In the genomic region with DNA sequence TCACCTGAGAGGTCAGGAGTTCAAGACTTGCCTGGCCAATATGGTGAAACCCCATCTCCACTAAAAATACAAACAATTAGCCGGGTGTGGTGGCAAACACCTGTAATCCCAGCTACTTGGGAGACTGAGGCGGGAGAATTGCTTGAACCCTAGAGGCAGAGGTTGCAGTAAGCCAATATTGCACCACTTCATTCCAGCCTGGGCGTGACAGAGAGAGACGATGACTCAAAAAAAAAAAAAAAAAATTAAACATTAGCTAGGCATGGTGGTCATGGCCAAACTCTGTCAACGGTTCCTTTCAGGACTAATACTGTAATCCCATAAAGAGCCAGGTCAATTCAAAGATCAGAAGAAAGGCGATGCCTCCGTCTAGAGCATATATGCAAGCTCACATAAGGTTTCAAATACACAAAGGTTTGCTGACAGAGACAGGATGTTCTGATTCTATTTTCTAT, we compare ENCODE assay signal across 15 cellular contexts. TPM values are rescaled to one million over a fixed set of nuclear protein-coding genes. Genes with fewer than 3 reads are reported as not detected.
DNase-seq lines count a peak whose midpoint lies in the region; ATAC-seq and TF ChIP-seq lines count a peak whose summit lies in the region.
"Had no signal": no experiment of that assay in that cellular context is flagged by ENCODE, and none has a peak within 500 bp of the region (broad histone marks: within the 10 kb centered on the region; RNA-seq: fewer than 3 reads in every experiment).

No MANE protein-coding gene starts in this region.

- H3K4me3 ChIP-seq in CD8-positive, alpha-beta T cell (ENCODE audit: low read depth, low read length) = no peak overlapping the region
- H3K4me3 ChIP-seq in naive thymus-derived CD4-positive, alpha-beta T cell (ENCODE audit: low read length) = no peak overlapping the region

- CTCF ChIA-PET in CD8-positive, alpha-beta T cell (lab: Charles Lee) = interaction anchor here (1.0 to 2.2 kb wide), 11 partner anchors 9 to 224 kb away, joined by 3 to 11 read pairs (median 4); no protein-coding TSS in a partner anchor
- CTCF ChIA-PET in naive thymus-derived CD4-positive, alpha-beta T cell (lab: Charles Lee) = interaction anchor here (0.6 to 2.6 kb wide), 11 partner anchors 26 to 117 kb away, joined by 3 to 11 read pairs (median 3); no protein-coding TSS in a partner anchor

- H3K9me3 ChIP-seq in CD8-positive, alpha-beta T cell (ENCODE audit: low read length) = no peaks in the 10 kb centered on the region
- H3K9me3 ChIP-seq in naive thymus-derived CD4-positive, alpha-beta T cell (ENCODE audit: control insufficient read depth in 2 of 3, low read length in 3 of 3) = no peaks in the 10 kb centered on the region

- H3K9me3 Mint-ChIP-seq in CD8-positive, alpha-beta T cell = peaks cover 1% of the 10 kb centered on the region
- no peaks in the 10 kb centered on the region for H3K9me3 Mint-ChIP-seq in activated naive CD8-positive, alpha-beta T cell treated with anti-CD3 and anti-CD28 coated beads, Interleukin-2, amount 50 U/mL, for 24 hours
- H3K9me3 Mint-ChIP-seq in naive thymus-derived CD4-positive, alpha-beta T cell = peaks cover 0 to 3% (median 0%) of the 10 kb centered on the region in 11 donors

- H3K27ac Mint-ChIP-seq in CD8-positive, alpha-beta T cell = peak overlapping the region; percentile 85
- H3K27ac Mint-ChIP-seq in activated naive CD8-positive, alpha-beta T cell treated with anti-CD3 and anti-CD28 coated beads, Interleukin-2, amount 50 U/mL, for 24 hours = no peak overlapping the region
- H3K27ac Mint-ChIP-seq in naive thymus-derived CD4-positive, alpha-beta T cell = peak overlapping the region; percentile 65 to 88 (median 82)

- no peaks in the 10 kb centered on the region for H3K36me3 ChIP-seq in CD8-positive, alpha-beta T cell (ENCODE audit: insufficient read depth, low read length)
- no peaks in the 10 kb centered on the region for H3K36me3 ChIP-seq in naive thymus-derived CD4-positive, alpha-beta T cell (ENCODE audit: control insufficient read depth in 2 of 3, insufficient read depth in 3 of 3, low read length in 3 of 3)
- H3K36me3 ChIP-seq: BE2C had no signal

- peak overlapping the region; percentile 79 for H3K4me3 Mint-ChIP-seq in CD8-positive, alpha-beta T cell
- peak overlapping the region; percentile 43 for H3K4me3 Mint-ChIP-seq in activated naive CD8-positive, alpha-beta T cell treated with anti-CD3 and anti-CD28 coated beads, Interleukin-2, amount 50 U/mL, for 24 hours
- H3K4me3 Mint-ChIP-seq in naive thymus-derived CD4-positive, alpha-beta T cell = peak overlapping the region; percentile 84 to 96 (median 88)

- H3K27me3 ChIP-seq in CD8-positive, alpha-beta T cell (ENCODE audit: insufficient read depth, low read length) = no peaks in the 10 kb centered on the region
- no peaks in the 10 kb centered on the region for H3K27me3 ChIP-seq in naive thymus-derived CD4-positive, alpha-beta T cell (ENCODE audit: control insufficient read depth in 2 of 2, insufficient read depth in 2 of 2, low read length in 2 of 2)

- no peak for TF ChIP-seq CTCF in CD8-positive, alpha-beta T cell (IDR thresholded peaks at IDR 0.05)

- H3K4me1 ChIP-seq in CD8-positive, alpha-beta T cell (ENCODE audit: insufficient read depth, low read length) = peaks cover 25% of the 10 kb centered on the region
- H3K4me1 ChIP-seq in naive thymus-derived CD4-positive, alpha-beta T cell (ENCODE audit: control insufficient read depth in 2 of 2, insufficient read depth in 2 of 2, low read length in 2 of 2) = peaks cover 12 to 22% of the 10 kb centered on the region in 2 donors

- H3K27ac ChIP-seq in CD8-positive, alpha-beta T cell (ENCODE audit: low read depth, low read length) = no peak overlapping the region
- peak overlapping the region; percentile 15 for H3K27ac ChIP-seq in naive thymus-derived CD4-positive, alpha-beta T cell (ENCODE audit: low read depth, low read length)

- no peaks in the 10 kb centered on the region for H3K27me3 Mint-ChIP-seq in CD8-positive, alpha-beta T cell (ENCODE audit: low read depth)
- no peaks in the 10 kb centered on the region for H3K27me3 Mint-ChIP-seq in activated naive CD8-positive, alpha-beta T cell treated with anti-CD3 and anti-CD28 coated beads, Interleukin-2, amount 50 U/mL, for 24 hours
- H3K27me3 Mint-ChIP-seq in naive thymus-derived CD4-positive, alpha-beta T cell = peaks cover 0 to 4% (median 0%) of the 10 kb centered on the region in 5 donors

- peaks cover 49% of the 10 kb centered on the region for H3K4me1 Mint-ChIP-seq in CD8-positive, alpha-beta T cell (ENCODE audit: low read depth)
- H3K4me1 Mint-ChIP-seq in activated naive CD8-positive, alpha-beta T cell treated with anti-CD3 and anti-CD28 coated beads, Interleukin-2, amount 50 U/mL, for 24 hours = peaks cover 59% of the 10 kb centered on the region
- peaks cover 26 to 71% (median 66%) of the 10 kb centered on the region in 7 donors for H3K4me1 Mint-ChIP-seq in naive thymus-derived CD4-positive, alpha-beta T cell

- DNase-seq in CD8-positive, alpha-beta T cell = peak in 1 of 7 experiments; percentile 27
- peak; percentile 40 for DNase-seq in HCEC 1CT
- no peak for DNase-seq in activated naive CD8-positive, alpha-beta T cell treated with anti-CD3 and anti-CD28 coated beads, Interleukin-2, amount 50 U/mL, for 24 hours
- peak in 1 of 9 donors; percentile 17 for DNase-seq in naive thymus-derived CD4-positive, alpha-beta T cell
- no peak for DNase-seq in stimulated activated CD4-positive, alpha-beta T cell treated with anti-CD3 and anti-CD28 coated beads, Interleukin-12 subunit alpha, Interleukin-12 subunit beta, amount 100 ng/mL, for 4 hours
- no peak for DNase-seq in cerebellar cortex (ENCODE audit: low spot score)
- DNase-seq: BE2C, H7, kidney glomerular epithelial cell, NCI-H2029 treated with DMSO at 0.1 percent for 48 hours, NCI-H748 treated with DMSO at 0.1 percent for 48 hours, Right ventricle myocardium superior had no signal

- intact Hi-C loops in CD8-positive, alpha-beta T cell (cut with DNase I, micrococcal nuclease) = loop anchor here (2.0 to 5.0 kb wide), 3 partner anchors 45 to 116 kb away; no protein-coding TSS in a partner anchor
- intact Hi-C loops in naive thymus-derived CD4-positive, alpha-beta T cell (cut with micrococcal nuclease) = loop anchor here (2.0 to 5.0 kb wide), 3 partner anchors 19 to 45 kb away; no protein-coding TSS in a partner anchor

- ATAC-seq in CD8-positive, alpha-beta T cell = no peak
- ATAC-seq in activated naive CD8-positive, alpha-beta T cell treated with anti-CD3 and anti-CD28 coated beads, Interleukin-2, amount 50 U/mL, for 24 hours = no peak
- ATAC-seq in naive thymus-derived CD4-positive, alpha-beta T cell = no peak
- ATAC-seq in HG03565 (IDR thresholded peaks at IDR 0.05; ENCODE audit: unreplicated experiment) (no peak), GM19328 (IDR thresholded peaks at IDR 0.05; ENCODE audit: unreplicated experiment) (no peak)
- ATAC-seq: sciatic nerve had no signal

- POLR2A ChIA-PET in CD8-positive, alpha-beta T cell (lab: Charles Lee) = interaction anchor here (0.6 to 2.6 kb wide), 13 partner anchors 9 to 166 kb away, joined by 3 to 16 read pairs (median 5); a partner anchor contains a TSS
- POLR2A ChIA-PET in naive thymus-derived CD4-positive, alpha-beta T cell (lab: Charles Lee) = interaction anchor here (0.6 to 3.8 kb wide), 24 partner anchors 9 to 433 kb away, joined by 3 to 26 read pairs (median 6); a partner anchor contains a TSS

- H3K36me3 Mint-ChIP-seq in CD8-positive, alpha-beta T cell = peaks cover 4% of the 10 kb centered on the region
- H3K36me3 Mint-ChIP-seq in activated naive CD8-positive, alpha-beta T cell treated with anti-CD3 and anti-CD28 coated beads, Interleukin-2, amount 50 U/mL, for 24 hours (ENCODE audit: low read depth) = peaks cover 3% of the 10 kb centered on the region
- peaks cover 0 to 33% (median 4%) of the 10 kb centered on the region in 5 donors for H3K36me3 Mint-ChIP-seq in naive thymus-derived CD4-positive, alpha-beta T cell

RNA-seq across cellular contexts. Expression of a gene that starts 2.4 kb away (rescaled TPM):
- total RNA-seq in CD8-positive, alpha-beta T cell = 10 to 100 TPM; 22.3 to 25.5 TPM
- total RNA-seq in naive thymus-derived CD4-positive, alpha-beta T cell = 10 to 100 TPM; 49.2 to 96.3 (median 50.8) TPM
- polyA plus RNA-seq in naive thymus-derived CD4-positive, alpha-beta T cell = 10 to 100 TPM; 10.4 to 17.3 TPM

RNA-seq across cellular contexts. Expression of a gene that starts 27.3 kb away (rescaled TPM):
- total RNA-seq in CD8-positive, alpha-beta T cell = 100 to 1,000 TPM; 241 to 249 TPM
- 100 to 1,000 TPM; 103 to 263 (median 241) TPM for total RNA-seq in naive thymus-derived CD4-positive, alpha-beta T cell
- polyA plus RNA-seq in naive thymus-derived CD4-positive, alpha-beta T cell = 10 to 100 TPM in 1 of 2 donors, 1 to 10 TPM in 1; 6.9 to 11.1 TPM
